ENCODE assay signal across 8 cellular contexts in the genomic region with DNA sequence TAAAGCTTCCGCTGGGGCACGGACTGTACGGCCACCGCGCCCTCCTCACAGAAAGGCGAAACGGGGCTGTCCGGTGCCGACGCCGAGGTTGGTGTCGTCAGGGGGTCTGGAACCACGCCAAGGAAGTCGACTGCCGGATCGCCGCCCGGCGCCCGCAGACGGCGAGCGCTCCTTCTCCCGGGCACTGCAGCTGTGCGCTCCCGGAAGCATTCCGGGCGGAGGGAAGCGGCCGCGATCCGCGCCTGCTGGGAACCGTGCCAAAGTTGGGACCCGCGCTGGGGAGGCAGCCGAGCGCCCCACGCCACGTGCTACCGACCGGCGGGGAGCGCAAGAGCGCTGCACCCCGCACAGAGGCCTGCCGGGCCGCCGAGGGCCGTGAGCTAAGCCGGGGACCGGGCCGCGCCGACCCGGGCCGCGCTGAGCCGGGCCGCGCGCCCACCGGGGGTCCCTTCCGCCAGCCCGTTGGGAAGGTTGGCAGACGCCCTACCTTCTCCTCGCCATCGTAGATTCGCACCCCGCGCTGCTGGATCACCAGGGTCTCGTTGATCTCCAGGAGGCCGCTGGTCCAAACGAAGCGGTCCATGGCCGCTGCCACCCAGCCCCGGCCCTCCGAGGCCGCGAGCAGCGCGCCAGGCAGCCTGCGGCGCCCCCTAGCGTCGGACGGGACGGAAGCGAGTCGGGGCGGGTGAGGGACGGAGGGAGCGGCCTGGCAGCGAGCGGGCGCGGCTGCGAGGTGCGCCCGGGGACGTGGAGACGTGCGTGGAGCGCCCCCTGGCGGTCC. TPM values are rescaled to one million over a fixed set of nuclear protein-coding genes. Genes with fewer than 3 reads are reported as not detected.
DNase-seq lines count a peak whose midpoint lies in the region; ATAC-seq and TF ChIP-seq lines count a peak whose summit lies in the region.

A gene with protein sequence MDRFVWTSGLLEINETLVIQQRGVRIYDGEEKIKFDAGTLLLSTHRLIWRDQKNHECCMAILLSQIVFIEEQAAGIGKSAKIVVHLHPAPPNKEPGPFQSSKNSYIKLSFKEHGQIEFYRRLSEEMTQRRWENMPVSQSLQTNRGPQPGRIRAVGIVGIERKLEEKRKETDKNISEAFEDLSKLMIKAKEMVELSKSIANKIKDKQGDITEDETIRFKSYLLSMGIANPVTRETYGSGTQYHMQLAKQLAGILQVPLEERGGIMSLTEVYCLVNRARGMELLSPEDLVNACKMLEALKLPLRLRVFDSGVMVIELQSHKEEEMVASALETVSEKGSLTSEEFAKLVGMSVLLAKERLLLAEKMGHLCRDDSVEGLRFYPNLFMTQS (minus strand): TSS at position 623 of the 781 bp plus-strand sequence. CDS start 40 bp downstream, at position 583.

- peaks cover 16 to 23% of the 10 kb centered on the region in 2 donors for H3K4me1 ChIP-seq in mucosa of rectum (ENCODE audit: control insufficient read depth in 2 of 2, insufficient read depth in 2 of 2, low read length in 2 of 2)

- 0 out of 2 replicates have a peak, but pooled peaks have one; percentile 30 for TF ChIP-seq EP300 in Ishikawa (IDR thresholded peaks at IDR 0.05; ENCODE audit: borderline replicate concordance)

- H3K27me3 ChIP-seq in mucosa of rectum (ENCODE audit: control insufficient read depth in 2 of 2, insufficient read depth in 2 of 2, low read length in 2 of 2): no peaks in the 10 kb centered on the region

- no peaks in the 10 kb centered on the region for H3K9me3 ChIP-seq in mucosa of rectum (ENCODE audit: control insufficient read depth in 2 of 2, low read length in 2 of 2)

- DNase-seq in DMS153 treated with DMSO at 0.1 percent for 48 hours (lab: John Stamatoyannopoulos, UW; ENCODE audit: unreplicated experiment) (peak; percentile 94), OCI-M2 (lab: John Stamatoyannopoulos, UW; ENCODE audit: unreplicated experiment) (peak; percentile 61), activated T-cell treated with anti-CD3 and anti-CD28 coated beads for 48 hours (ENCODE audit: low read depth) (peak; percentile 96), epithelial cell of proximal tubule (ENCODE audit: low read depth) (no peak)
- peak; percentile 97 for DNase-seq in stimulated activated CD8-positive, alpha-beta memory T cell treated with anti-CD3 and anti-CD28 coated beads, Interleukin-4, amount 100 ng/mL, for 48 hours

- H3K27ac ChIP-seq in mucosa of rectum (ENCODE audit: low read depth in 2 of 2, low read length in 2 of 2): peak within 1 kb of the TSS; percentile 94 to 98

- peak; percentile 97 for TF ChIP-seq CTCF in epithelial cell of proximal tubule (conservative IDR thresholded peaks at IDR 0.05; ENCODE audit: low read depth, low read length)

- H3K9ac ChIP-seq in mucosa of rectum (ENCODE audit: low read depth in 1 of 2, low read length in 2 of 2): peak within 1 kb of the TSS; percentile 94 to 95

- peak; percentile 63 for ATAC-seq in GM21529 (IDR thresholded peaks at IDR 0.05; ENCODE audit: unreplicated experiment)

- H3K4me3 ChIP-seq in epithelial cell of proximal tubule (ENCODE audit: low read depth, low read length) (peak within 1 kb of the TSS; percentile 91), mucosa of rectum (ENCODE audit: low read length in 2 of 2) (peak within 1 kb of the TSS; percentile 87 to 96)

- TF ChIP-seq RAD21 in Ishikawa (IDR thresholded peaks at IDR 0.05; ENCODE audit: low read depth): peak; percentile 72

- H3K36me3 ChIP-seq in mucosa of rectum (ENCODE audit: control insufficient read depth in 2 of 2, insufficient read depth in 2 of 2, low read length in 2 of 2): no peaks in the 10 kb centered on the region

TF ChIP-seq in Ishikawa, 13 proteins besides CTCF, POLR2A, EP300 and RAD21:
- no peak for TF ChIP-seq FOXM1 (IDR thresholded peaks at IDR 0.05; ENCODE audit: borderline replicate concordance, low read depth)
- peak; percentile 83 for TF ChIP-seq YY1 (IDR thresholded peaks at IDR 0.05; ENCODE audit: low read depth)
- TF ChIP-seq, protein P1, sequence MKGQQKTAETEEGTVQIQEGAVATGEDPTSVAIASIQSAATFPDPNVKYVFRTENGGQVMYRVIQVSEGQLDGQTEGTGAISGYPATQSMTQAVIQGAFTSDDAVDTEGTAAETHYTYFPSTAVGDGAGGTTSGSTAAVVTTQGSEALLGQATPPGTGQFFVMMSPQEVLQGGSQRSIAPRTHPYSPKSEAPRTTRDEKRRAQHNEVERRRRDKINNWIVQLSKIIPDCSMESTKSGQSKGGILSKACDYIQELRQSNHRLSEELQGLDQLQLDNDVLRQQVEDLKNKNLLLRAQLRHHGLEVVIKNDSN (IDR thresholded peaks at IDR 0.05): peak; percentile 35; the same call in 1 of the 2 replicates
- TF ChIP-seq CREB1 (IDR thresholded peaks at IDR 0.05; ENCODE audit: low read depth): no peak
- TF ChIP-seq, protein P2, sequence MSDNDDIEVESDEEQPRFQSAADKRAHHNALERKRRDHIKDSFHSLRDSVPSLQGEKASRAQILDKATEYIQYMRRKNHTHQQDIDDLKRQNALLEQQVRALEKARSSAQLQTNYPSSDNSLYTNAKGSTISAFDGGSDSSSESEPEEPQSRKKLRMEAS (IDR thresholded peaks at IDR 0.05): peak; percentile 77
- peak; percentile 91 for TF ChIP-seq NFIC (IDR thresholded peaks at IDR 0.05)
- TF ChIP-seq, protein P3, sequence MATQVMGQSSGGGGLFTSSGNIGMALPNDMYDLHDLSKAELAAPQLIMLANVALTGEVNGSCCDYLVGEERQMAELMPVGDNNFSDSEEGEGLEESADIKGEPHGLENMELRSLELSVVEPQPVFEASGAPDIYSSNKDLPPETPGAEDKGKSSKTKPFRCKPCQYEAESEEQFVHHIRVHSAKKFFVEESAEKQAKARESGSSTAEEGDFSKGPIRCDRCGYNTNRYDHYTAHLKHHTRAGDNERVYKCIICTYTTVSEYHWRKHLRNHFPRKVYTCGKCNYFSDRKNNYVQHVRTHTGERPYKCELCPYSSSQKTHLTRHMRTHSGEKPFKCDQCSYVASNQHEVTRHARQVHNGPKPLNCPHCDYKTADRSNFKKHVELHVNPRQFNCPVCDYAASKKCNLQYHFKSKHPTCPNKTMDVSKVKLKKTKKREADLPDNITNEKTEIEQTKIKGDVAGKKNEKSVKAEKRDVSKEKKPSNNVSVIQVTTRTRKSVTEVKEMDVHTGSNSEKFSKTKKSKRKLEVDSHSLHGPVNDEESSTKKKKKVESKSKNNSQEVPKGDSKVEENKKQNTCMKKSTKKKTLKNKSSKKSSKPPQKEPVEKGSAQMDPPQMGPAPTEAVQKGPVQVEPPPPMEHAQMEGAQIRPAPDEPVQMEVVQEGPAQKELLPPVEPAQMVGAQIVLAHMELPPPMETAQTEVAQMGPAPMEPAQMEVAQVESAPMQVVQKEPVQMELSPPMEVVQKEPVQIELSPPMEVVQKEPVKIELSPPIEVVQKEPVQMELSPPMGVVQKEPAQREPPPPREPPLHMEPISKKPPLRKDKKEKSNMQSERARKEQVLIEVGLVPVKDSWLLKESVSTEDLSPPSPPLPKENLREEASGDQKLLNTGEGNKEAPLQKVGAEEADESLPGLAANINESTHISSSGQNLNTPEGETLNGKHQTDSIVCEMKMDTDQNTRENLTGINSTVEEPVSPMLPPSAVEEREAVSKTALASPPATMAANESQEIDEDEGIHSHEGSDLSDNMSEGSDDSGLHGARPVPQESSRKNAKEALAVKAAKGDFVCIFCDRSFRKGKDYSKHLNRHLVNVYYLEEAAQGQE (IDR thresholded peaks at IDR 0.05; ENCODE audit: low read depth): no peak
- no peak for TF ChIP-seq CEBPB (IDR thresholded peaks at IDR 0.05)
- no peak; the same call in 1 of the 2 replicates for TF ChIP-seq EGR1 (IDR thresholded peaks at IDR 0.05)
- TF ChIP-seq TCF12 (IDR thresholded peaks at IDR 0.05; ENCODE audit: low read depth): peak; percentile 22; the same call in 1 of the 2 replicates
- TF ChIP-seq TAF1 (IDR thresholded peaks at IDR 0.05; ENCODE audit: low read depth): peak; percentile 37
- TF ChIP-seq ZBTB7A (IDR thresholded peaks at IDR 0.05; ENCODE audit: low read depth): peak; percentile 75; the same call in 1 of the 2 replicates
- no peak; the same call in 1 of the 2 replicates for TF ChIP-seq TEAD4 (IDR thresholded peaks at IDR 0.05)
TF ChIP-seq in Ishikawa: peak in this region for 7.

RNA-seq across cellular contexts. Expression of the gene that starts here (rescaled TPM):
- total RNA-seq in epithelial cell of proximal tubule: 15.8 and 26.8 TPM in 2 replicates
